In genomic region chr20:45032781-45033180, GRCh38 we compare ENCODE assay signal across 1 cellular context.
TF ChIP-seq lines count a peak whose summit lies in the region.

No MANE protein-coding gene starts in this region.

TF ChIP-seq in GM12878, 131 proteins besides CTCF, POLR2A, EP300 and RAD21:
- TF ChIP-seq LARP7 (IDR thresholded peaks at IDR 0.05): no peak
- no peak for TF ChIP-seq KLF5 (IDR thresholded peaks at IDR 0.05; ENCODE audit: partially characterized antibody)
- 0 out of 2 replicates have a peak, but pooled peaks have one; percentile 32 for TF ChIP-seq MTA2 (IDR thresholded peaks at IDR 0.05; ENCODE audit: low read depth)
- TF ChIP-seq HDGF (IDR thresholded peaks at IDR 0.05): no peak
- no peak for TF ChIP-seq RELA (IDR thresholded peaks at IDR 0.05; ENCODE audit: borderline replicate concordance, partially characterized antibody)
- peak; percentile 68 for TF ChIP-seq MEF2B (IDR thresholded peaks at IDR 0.05; ENCODE audit: partially characterized antibody, poor library complexity, severe bottlenecking)
- TF ChIP-seq MEF2A (IDR thresholded peaks at IDR 0.05; ENCODE audit: insufficient read depth, low read depth, low read length): 0 out of 2 replicates have a peak, but pooled peaks have one; percentile 63
- no peak for TF ChIP-seq ZNF274 (IDR thresholded peaks at IDR 0.05; ENCODE audit: insufficient read depth, insufficient read length)
- peak; percentile 59; the same call in 1 of the 2 replicates for TF ChIP-seq ATF7 (IDR thresholded peaks at IDR 0.05; ENCODE audit: low read depth)
- no peak for TF ChIP-seq CREM (IDR thresholded peaks at IDR 0.05; ENCODE audit: low read depth)
- no peak for TF ChIP-seq TCF3 (IDR thresholded peaks at IDR 0.05; ENCODE audit: borderline replicate concordance, insufficient read depth, low read depth, low read length)
- TF ChIP-seq JUND (IDR thresholded peaks at IDR 0.05; ENCODE audit: low read depth, low read length): no peak
- 0 out of 2 replicates have a peak, but pooled peaks have one; percentile 25 for TF ChIP-seq ZNF217 (IDR thresholded peaks at IDR 0.05)
- no peak for TF ChIP-seq CBX5 (IDR thresholded peaks at IDR 0.05; ENCODE audit: low read depth)
- TF ChIP-seq SREBF2 (IDR thresholded peaks at IDR 0.05; ENCODE audit: low read length): no peak
- no peak for TF ChIP-seq MYB (IDR thresholded peaks at IDR 0.05; ENCODE audit: borderline replicate concordance, low read depth, low read length)
- peak; percentile 72 for TF ChIP-seq RUNX3 (IDR thresholded peaks at IDR 0.05; ENCODE audit: low read length)
